In genomic region chr2:109669731-109670130, GRCh38 we compare ENCODE assay signal across 22 cellular contexts.
"Had no signal": no experiment of that assay in that cellular context is flagged by ENCODE, and none has a peak within 500 bp of the region (broad histone marks: within the 10 kb centered on the region; RNA-seq: fewer than 3 reads in every experiment).

No MANE protein-coding gene starts in this region.

- H3K27me3 ChIP-seq: colonic mucosa, esophagus muscularis mucosa, gastroesophageal sphincter, heart left ventricle, spleen, testis, tibial artery, uterus had no signal

- H3K4me1 ChIP-seq: colonic mucosa, foreskin keratinocyte, heart left ventricle, parathyroid adenoma, spleen, testis, uterus had no signal

- H3K4me3 ChIP-seq: colonic mucosa, esophagus muscularis mucosa, gastroesophageal sphincter, heart left ventricle, lung, skin epidermis, spleen, stomach, testis, tibial artery, uterus had no signal

- DNase-seq: colonic mucosa; effector CD8-positive, alpha-beta T cell; endodermal cell; foreskin keratinocyte; heart left ventricle; hippocampal formation; kidney glomerular epithelial cell; left ventricle myocardium superior; natural killer cell; spleen; stimulated activated CD4-positive, alpha-beta T cell treated with anti-CD3 and anti-CD28 coated beads, Interleukin-4, amount 100 ng/mL, for 4 hours; stimulated activated naive B cell treated with anti-CD40 and anti-IgM and Interleukin-4, amounts not matched to agents 10 μg/mL and 1 μg/mL and 100 μg/mL, for 72 hours; stomach; testis; uterus had no signal

- H3K9me3 ChIP-seq: colonic mucosa, esophagus muscularis mucosa, gastroesophageal sphincter, heart left ventricle, spleen, stomach, testis, tibial artery, uterus had no signal

- H3K36me3 ChIP-seq: colonic mucosa, esophagus muscularis mucosa, gastroesophageal sphincter, heart left ventricle, spleen, stomach, tibial artery, uterus had no signal

- H3K27ac ChIP-seq: colonic mucosa, epithelial cell of prostate, esophagus muscularis mucosa, foreskin keratinocyte, gastroesophageal sphincter, heart left ventricle, parathyroid adenoma, skin epidermis, spleen, stomach, testis, tibial artery, uterus had no signal

- ATAC-seq: foreskin keratinocyte; gastroesophageal sphincter; heart left ventricle; left ventricle myocardium superior; natural killer cell; stimulated activated naive B cell treated with anti-CD40 and anti-IgM and Interleukin-4, amounts not matched to agents 10 μg/mL and 1 μg/mL and 100 μg/mL, for 72 hours had no signal
